9 cellular contexts compared by ENCODE assay signal in the genomic region with DNA sequence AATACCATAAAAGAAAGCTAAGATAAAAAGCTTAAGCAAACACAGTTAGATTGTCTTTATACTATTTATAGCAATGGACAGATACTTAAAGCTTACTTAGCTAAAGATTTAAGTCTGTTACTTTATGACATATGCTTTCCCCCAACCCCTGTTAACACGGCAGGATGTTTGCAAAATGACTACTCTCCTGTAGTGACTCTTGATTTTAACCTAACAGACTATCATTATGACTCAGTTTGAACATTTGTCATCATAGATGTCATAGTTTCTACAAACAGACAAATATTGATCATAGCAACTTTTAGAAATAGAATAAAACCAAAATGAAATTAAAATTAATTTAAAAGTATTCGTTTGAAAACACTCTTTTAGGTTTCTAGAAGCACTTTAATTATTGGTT. TPM values are rescaled to one million over a fixed set of nuclear protein-coding genes. Genes with fewer than 3 reads are reported as not detected.
A peak's percentile ranks its signal among the peaks of the same experiment; 100 is the strongest.
DNase-seq lines count a peak whose midpoint lies in the region; ATAC-seq and TF ChIP-seq lines count a peak whose summit lies in the region.
"Had no signal": no experiment of that assay in that cellular context is flagged by ENCODE, and none has a peak within 500 bp of the region (broad histone marks: within the 10 kb centered on the region; RNA-seq: fewer than 3 reads in every experiment).

No MANE protein-coding gene starts in this region.

- H3K27me3 ChIP-seq in neuronal stem cell (ENCODE audit: control insufficient read depth in 3 of 3, insufficient read depth in 3 of 3, low read depth in 1 of 3, low read length in 3 of 3): peaks cover 0 to 8% (median 0%) of the 10 kb centered on the region in 3 experiments

- H3K4me1 ChIP-seq in mucosa of descending colon (ENCODE audit: low read depth): no peaks in the 10 kb centered on the region
- H3K4me1 ChIP-seq in neuronal stem cell (ENCODE audit: control insufficient read depth in 2 of 2, insufficient read depth in 1 of 2, low read depth in 1 of 2, low read length in 2 of 2): no peaks in the 10 kb centered on the region
- H3K4me1 ChIP-seq: left ventricle myocardium inferior had no signal

- no peak overlapping the region for H3K27ac ChIP-seq in neuronal stem cell (replicated peaks; ENCODE audit: low read length)
- H3K27ac ChIP-seq: left ventricle myocardium inferior had no signal

- H3K9me3 ChIP-seq in mucosa of descending colon: no peaks in the 10 kb centered on the region
- peaks cover 0 to 6% of the 10 kb centered on the region in 2 donors for H3K9me3 ChIP-seq in neuronal stem cell (replicated peaks in 1 of 2; ENCODE audit: control insufficient read depth in 2 of 2, insufficient read depth in 1 of 2, low read depth in 1 of 2, low read length in 2 of 2)

- no peak overlapping the region for H2BK120ac ChIP-seq in neuronal stem cell (ENCODE audit: low read depth, low read length)

- no peak overlapping the region for H4K91ac ChIP-seq in neuronal stem cell (ENCODE audit: low read depth, low read length, poor library complexity)

- DNase-seq in DMS53 (lab: John Stamatoyannopoulos, UW) (peak; percentile 85), mucosa of descending colon (no peak), HuH-7.5 (ENCODE audit: low spot score) (no peak), HT-29 (ENCODE audit: low spot score) (no peak), neuronal stem cell (ENCODE audit: low spot score) (no peak)
- peak; percentile 63 for DNase-seq in activated CD8-positive, alpha-beta T cell treated with anti-CD3 and anti-CD28 coated beads for 36 hours
- DNase-seq: left ventricle myocardium inferior had no signal

- ATAC-seq in GM19035 (IDR thresholded peaks at IDR 0.05; ENCODE audit: unreplicated experiment): peak; percentile 98
- ATAC-seq in HG03045 (IDR thresholded peaks at IDR 0.05; ENCODE audit: unreplicated experiment): peak; percentile 96
- peak; percentile 98 for ATAC-seq in activated CD8-positive, alpha-beta T cell treated with anti-CD3 and anti-CD28 coated beads for 36 hours
- no peak for ATAC-seq in mucosa of descending colon

- H3K4me1 Mint-ChIP-seq in activated CD8-positive, alpha-beta T cell treated with anti-CD3 and anti-CD28 coated beads for 36 hours (ENCODE audit: low read depth): peaks cover 3% of the 10 kb centered on the region

- H3K14ac ChIP-seq in neuronal stem cell (ENCODE audit: low read length): no peak overlapping the region

- no peak for TF ChIP-seq CTCF in activated CD8-positive, alpha-beta T cell treated with anti-CD3 and anti-CD28 coated beads for 36 hours (IDR thresholded peaks at IDR 0.05)
- no peak for TF ChIP-seq CTCF in mucosa of descending colon (IDR thresholded peaks at IDR 0.05)

- H2AK5ac ChIP-seq in neuronal stem cell (ENCODE audit: low read depth, low read length): no peak overlapping the region

- no peak overlapping the region for H2BK5ac ChIP-seq in neuronal stem cell (ENCODE audit: low read length)

- WGBS in neuronal stem cell (ENCODE audit: extremely low coverage in 2 of 2, insufficient read length in 2 of 2, insufficient replicate concordance in 1 of 2), 2 donors: no CpG with 5 or more reads among the region's 2 CpGs

- no peak overlapping the region for H2AFZ ChIP-seq in neuronal stem cell (ENCODE audit: low read length)

- no peak overlapping the region for H3K9ac ChIP-seq in neuronal stem cell (ENCODE audit: low read depth, low read length, poor library complexity)

- no peak overlapping the region for H3K27ac Mint-ChIP-seq in activated CD8-positive, alpha-beta T cell treated with anti-CD3 and anti-CD28 coated beads for 36 hours

- no peak overlapping the region for H2BK15ac ChIP-seq in neuronal stem cell (ENCODE audit: low read length)

- no peak overlapping the region for H3K4ac ChIP-seq in neuronal stem cell (ENCODE audit: low read length)

- no peak overlapping the region for H3K23ac ChIP-seq in neuronal stem cell (ENCODE audit: low read depth, low read length, poor library complexity)

- H3K36me3 ChIP-seq in mucosa of descending colon (ENCODE audit: low read depth) (no peaks in the 10 kb centered on the region), neuronal stem cell (replicated peaks in 1 of 2; ENCODE audit: control insufficient read depth in 2 of 2, insufficient read depth in 2 of 2, low read length in 2 of 2) (no peaks in the 10 kb centered on the region)
- H3K36me3 ChIP-seq: left ventricle myocardium inferior had no signal

- H3K4me2 ChIP-seq in neuronal stem cell (ENCODE audit: insufficient read depth, low read length, poor library complexity, severe bottlenecking): no peak overlapping the region

- no peaks in the 10 kb centered on the region for H3K9me3 Mint-ChIP-seq in activated CD8-positive, alpha-beta T cell treated with anti-CD3 and anti-CD28 coated beads for 36 hours

- peaks cover 10% of the 10 kb centered on the region for H3K27me3 Mint-ChIP-seq in activated CD8-positive, alpha-beta T cell treated with anti-CD3 and anti-CD28 coated beads for 36 hours

- H3K4me3 ChIP-seq in mucosa of descending colon (no peak overlapping the region), neuronal stem cell (ENCODE audit: low read length in 2 of 2) (no peak overlapping the region)
- H3K4me3 ChIP-seq: left ventricle myocardium inferior had no signal

- POLR2A ChIA-PET in activated CD8-positive, alpha-beta T cell treated with anti-CD3 and anti-CD28 coated beads for 36 hours (lab: Charles Lee): interaction anchor here (1.5 kb wide), 1 partner anchor 8 kb away, joined by 5 read pairs; the partner anchor contains the start of gene COMMD3

- no peak overlapping the region for H4K8ac ChIP-seq in neuronal stem cell (ENCODE audit: low read depth, low read length)

- H3K4me3 Mint-ChIP-seq in activated CD8-positive, alpha-beta T cell treated with anti-CD3 and anti-CD28 coated beads for 36 hours: no peak overlapping the region

- no peaks in the 10 kb centered on the region for H3K79me1 ChIP-seq in neuronal stem cell (ENCODE audit: low read depth, low read length)

- H2BK12ac ChIP-seq in neuronal stem cell (ENCODE audit: low read length): no peak overlapping the region

- no peaks in the 10 kb centered on the region for H3K36me3 Mint-ChIP-seq in activated CD8-positive, alpha-beta T cell treated with anti-CD3 and anti-CD28 coated beads for 36 hours (ENCODE audit: low read depth)

- no peak overlapping the region for H3K18ac ChIP-seq in neuronal stem cell (ENCODE audit: low read length)

- intact Hi-C loops in activated CD8-positive, alpha-beta T cell treated with anti-CD3 and anti-CD28 coated beads for 36 hours (cut with micrococcal nuclease): no loop called here
- intact Hi-C loops in mucosa of descending colon (cut with DNase I, micrococcal nuclease): no loop called here

- CTCF ChIA-PET in activated CD8-positive, alpha-beta T cell treated with anti-CD3 and anti-CD28 coated beads for 36 hours (lab: Charles Lee): interaction anchor here (1.2 kb wide), 1 partner anchor 37 kb away, joined by 3 read pairs; the partner anchor contains the start of gene SPAG6

RNA-seq across cellular contexts. Expression of gene COMMD3, which starts 7.8 kb away (rescaled TPM):
- 10 to 100 TPM; 64.7 to 68.7 TPM for total RNA-seq in activated CD8-positive, alpha-beta T cell treated with anti-CD3 and anti-CD28 coated beads for 36 hours
- 10 to 100 TPM; 48.4 to 56.5 (median 51.2) TPM for total RNA-seq in mucosa of descending colon
- 12.4 and 13.4 TPM in 2 replicates for total RNA-seq in HT-29 (2014; rRNA removed; shearing (Covaris generic))
- polyA plus RNA-seq in neuronal stem cell (2013, experiment 1 of 2): 26.6 TPM
- polyA plus RNA-seq in neuronal stem cell (2013, experiment 2 of 2): 25.4 TPM

RNA-seq across cellular contexts. Expression of gene BMI1, which starts 12.5 kb away (rescaled TPM):
- total RNA-seq in activated CD8-positive, alpha-beta T cell treated with anti-CD3 and anti-CD28 coated beads for 36 hours: 10 to 100 TPM; 38.7 to 41.4 TPM
- total RNA-seq in mucosa of descending colon: 10 to 100 TPM; 26.6 to 76.6 (median 28.7) TPM
- total RNA-seq in HT-29 (2014; rRNA removed; shearing (Covaris generic)): 17.6 and 19.5 TPM in 2 replicates
- polyA plus RNA-seq in neuronal stem cell (2013, experiment 1 of 2): 17.2 TPM
- polyA plus RNA-seq in neuronal stem cell (2013, experiment 2 of 2): 18.6 TPM

RNA-seq across cellular contexts. Expression of gene SPAG6, which starts 36.9 kb away (rescaled TPM):
- not detected for total RNA-seq in activated CD8-positive, alpha-beta T cell treated with anti-CD3 and anti-CD28 coated beads for 36 hours
- not detected for total RNA-seq in mucosa of descending colon
- total RNA-seq in HT-29 (2014; rRNA removed; shearing (Covaris generic)): not detected in 2 replicates
- 1.3 TPM for polyA plus RNA-seq in neuronal stem cell (2013, experiment 1 of 2)
- 1.4 TPM for polyA plus RNA-seq in neuronal stem cell (2013, experiment 2 of 2)
- total RNA-seq: left ventricle myocardium inferior had no signal

Comparison
In these comparisons a context has a peak if more than half of its experiments do, and no peak if none do; other contexts are left out.
1. DNase-seq: peak in DMS53 (single experiment) and activated CD8-positive, alpha-beta T cell treated with anti-CD3 and anti-CD28 coated beads for 36 hours (single experiment); none in mucosa of descending colon (0 of 3), HuH-7.5 (single experiment), HT-29 (single experiment) and neuronal stem cell (single experiment).